In genomic region chr13:59568306-59568705, GRCh38 we compare ENCODE assay signal across 20 cellular contexts.
"Had no signal": no experiment of that assay in that cellular context is flagged by ENCODE, and none has a peak within 500 bp of the region (broad histone marks: within the 10 kb centered on the region; RNA-seq: fewer than 3 reads in every experiment).

No MANE protein-coding gene starts in this region.

- H3K4me3 Mint-ChIP-seq: naive thymus-derived CD4-positive, alpha-beta T cell; nephron progenitor cell; type B pancreatic cell had no signal

- H3K4me1 ChIP-seq: gastroesophageal sphincter, lower lobe of right lung, right atrium auricular region, sigmoid colon, suprapubic skin, thyroid gland had no signal

- H3K27me3 Mint-ChIP-seq: type B pancreatic cell had no signal

- H3K27me3 ChIP-seq: esophagus muscularis mucosa, gastroesophageal sphincter, ovary, right atrium auricular region, sigmoid colon, suprapubic skin, thyroid gland had no signal

- H3K9me3 ChIP-seq: lower lobe of right lung, ovary, sigmoid colon, suprapubic skin, thyroid gland had no signal

- H3K4me1 Mint-ChIP-seq: naive thymus-derived CD4-positive, alpha-beta T cell had no signal

- DNase-seq: glutamatergic neuron; islet precursor cell; left ventricle myocardium inferior; lower lobe of right lung; mesenchymal stem cell; naive thymus-derived CD4-positive, alpha-beta T cell; nephron progenitor cell; nucleus accumbens; ovary; sigmoid colon; stimulated activated CD4-positive, alpha-beta T cell treated with anti-CD3 and anti-CD28 coated beads, Interleukin-12 subunit alpha, Interleukin-12 subunit beta, amount 100 ng/mL, for 4 hours; stimulated activated naive CD4-positive, alpha-beta T cell treated with Interleukin-2 at 50 U/mL for 16 hours; thyroid gland had no signal

- H3K27ac Mint-ChIP-seq: naive thymus-derived CD4-positive, alpha-beta T cell; nephron progenitor cell; type B pancreatic cell had no signal

- H3K36me3 ChIP-seq: esophagus muscularis mucosa, gastroesophageal sphincter, left ventricle myocardium inferior, lower lobe of right lung, ovary, right atrium auricular region, sigmoid colon, suprapubic skin, thyroid gland had no signal

- H3K4me3 ChIP-seq: esophagus muscularis mucosa, gastroesophageal sphincter, left ventricle myocardium inferior, lower lobe of right lung, ovary, right atrium auricular region, sigmoid colon, skin epidermis, suprapubic skin, thyroid gland had no signal

- H3K27ac ChIP-seq: epithelial cell of prostate, esophagus muscularis mucosa, gastroesophageal sphincter, left ventricle myocardium inferior, lower lobe of right lung, ovary, right atrium auricular region, sigmoid colon, skin epidermis, suprapubic skin, thyroid gland had no signal
